25 cellular contexts compared by ENCODE assay signal in genomic region chr5:90944116-90944515, GRCh38.
"Had no signal": no experiment of that assay in that cellular context is flagged by ENCODE, and none has a peak within 500 bp of the region (broad histone marks: within the 10 kb centered on the region; RNA-seq: fewer than 3 reads in every experiment).

No MANE protein-coding gene starts in this region.

- DNase-seq: activated CD4-positive, alpha-beta T cell treated with anti-CD3 and anti-CD28 coated beads for 4 hours; activated CD4-positive, alpha-beta T cell treated with anti-CD3 and anti-CD28 coated beads, Interleukin-2, amount 50 U/mL, for 4 hours; activated effector memory CD4-positive, alpha-beta T cell treated with Interleukin-2 at 50 U/mL for 16 hours; activated naive CD4-positive, alpha-beta T cell treated with Interleukin-2 at 50 U/mL for 16 hours; activated T-cell treated with anti-CD3 and anti-CD28 coated beads for 4 hours; adrenal gland; aorta; body of pancreas; left cardiac atrium; midbrain; naive thymus-derived CD4-positive, alpha-beta T cell; nucleus accumbens; pancreas; retina; small intestine; stimulated activated CD4-positive, alpha-beta T cell treated with anti-CD3 and anti-CD28 coated beads, Interleukin-4, amount 100 ng/mL, for 4 hours; stimulated activated CD8-positive, alpha-beta memory T cell treated with anti-CD3 and anti-CD28 coated beads, Interleukin-4, amount 100 ng/mL, for 48 hours; stimulated activated naive CD8-positive, alpha-beta T cell treated with anti-CD3 and anti-CD28 coated beads, Interleukin-15, amount 100 ng/mL, for 72 hours; substantia nigra; uterus had no signal

- FAIRE-seq: endothelial cell of umbilical vein, frontal cortex, keratinocyte, pancreas, small intestine had no signal

- H3K4me3 ChIP-seq: adrenal gland, body of pancreas, esophagus muscularis mucosa, pancreas, prostate gland, uterus had no signal

- H3K27ac ChIP-seq: adrenal gland, body of pancreas, esophagus muscularis mucosa, pancreas, prostate gland, uterus had no signal

- H3K27me3 ChIP-seq: adrenal gland, body of pancreas, esophagus muscularis mucosa, pancreas, uterus had no signal

- H3K36me3 ChIP-seq: adrenal gland, esophagus muscularis mucosa, pancreas, prostate gland, uterus had no signal

- H3K9me3 ChIP-seq: adrenal gland, body of pancreas, esophagus muscularis mucosa, pancreas, prostate gland, uterus had no signal

- H3K4me1 ChIP-seq: prostate gland, uterus had no signal
